ENCODE assay signal across 25 cellular contexts in the genomic region with DNA sequence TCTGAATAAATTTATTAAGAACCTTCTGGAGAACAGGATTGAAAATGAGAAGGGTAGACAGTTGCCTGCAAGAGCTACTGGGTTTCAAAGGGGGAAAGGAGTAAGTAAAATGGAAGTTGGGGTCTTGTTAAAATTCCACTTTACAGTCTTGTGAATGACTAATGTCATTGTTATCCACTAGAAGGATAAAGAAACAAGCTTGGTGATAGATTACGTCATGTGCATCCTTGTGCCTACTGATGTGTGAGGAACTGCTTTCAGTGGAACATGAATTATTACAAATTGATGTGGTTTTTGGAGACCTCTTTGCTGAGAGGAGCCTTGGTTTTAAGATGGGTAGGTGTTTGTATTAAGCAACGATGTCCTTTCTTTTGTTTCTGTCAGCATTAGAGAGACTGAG.
DNase-seq lines count a peak whose midpoint lies in the region; ATAC-seq and TF ChIP-seq lines count a peak whose summit lies in the region.
"Had no signal": no experiment of that assay in that cellular context is flagged by ENCODE, and none has a peak within 500 bp of the region (broad histone marks: within the 10 kb centered on the region; RNA-seq: fewer than 3 reads in every experiment).

No MANE protein-coding gene starts in this region.

- no peak overlapping the region for H2BK120ac ChIP-seq in mesenchymal stem cell (ENCODE audit: low read depth, low read length)

- no peaks in the 10 kb centered on the region for H3K27me3 ChIP-seq in mesenchymal stem cell (ENCODE audit: control insufficient read depth in 1 of 2, insufficient read depth in 1 of 2, low read length in 2 of 2)
- H3K27me3 ChIP-seq: body of pancreas, foreskin keratinocyte, transverse colon had no signal

- no peak overlapping the region for H2BK12ac ChIP-seq in mesenchymal stem cell (ENCODE audit: low read length in 2 of 2)

- H3K9ac ChIP-seq in mesenchymal stem cell (ENCODE audit: low read length): no peak overlapping the region

- H3K18ac ChIP-seq in mesenchymal stem cell (ENCODE audit: low read depth in 1 of 2, low read length in 2 of 2): no peak overlapping the region

- no peaks in the 10 kb centered on the region for H3K9me3 ChIP-seq in mesenchymal stem cell (ENCODE audit: control insufficient read depth, low read length)
- H3K9me3 ChIP-seq: body of pancreas, transverse colon had no signal

- H3K27ac Mint-ChIP-seq in WTC11 (no peak overlapping the region), mesothelial cell of epicardium (no peak overlapping the region)
- H3K27ac Mint-ChIP-seq: activated naive CD4-positive, alpha-beta T cell treated with anti-CD3 and anti-CD28 coated beads for 36 hours; CD8-positive, alpha-beta T cell; stimulated activated naive CD8-positive, alpha-beta T cell treated with anti-CD3 and anti-CD28 coated beads, Interleukin-15, Interleukin-2, amounts not matched to agents 100 ng/mL and 50 ng/mL, for 24 hours; T-cell had no signal

- no peak overlapping the region for H4K8ac ChIP-seq in mesenchymal stem cell (ENCODE audit: low read length)

- H3K4me1 Mint-ChIP-seq in WTC11 (no peaks in the 10 kb centered on the region), mesothelial cell of epicardium (peaks cover 29% of the 10 kb centered on the region)
- H3K4me1 Mint-ChIP-seq: T-cell had no signal

- WGBS in mesenchymal stem cell: 49% methylated on average over 2 of the region's 2 CpGs

- no peak overlapping the region for H2AFZ ChIP-seq in mesenchymal stem cell (ENCODE audit: low read depth, low read length)

- ATAC-seq in WTC11 (no peak), SK-N-SH treated with all-trans-retinoic acid at 6 μM for 48 hours (no peak)
- ATAC-seq: body of pancreas; CD8-positive, alpha-beta T cell; foreskin keratinocyte; HCT116; sciatic nerve; T-cell had no signal

- H3K4me1 ChIP-seq in mesenchymal stem cell (ENCODE audit: control insufficient read depth, insufficient read depth, low read depth, low read length): peaks cover 5% of the 10 kb centered on the region
- H3K4me1 ChIP-seq: body of pancreas, foreskin keratinocyte, transverse colon had no signal

- no peaks in the 10 kb centered on the region for H3K36me3 ChIP-seq in mesenchymal stem cell (ENCODE audit: control insufficient read depth in 1 of 2, insufficient read depth in 2 of 2, low read depth in 1 of 2, low read length in 2 of 2)
- H3K36me3 ChIP-seq: transverse colon had no signal

- no peaks in the 10 kb centered on the region for H3K79me1 ChIP-seq in mesenchymal stem cell (replicated peaks; ENCODE audit: low read length, poor library complexity, severe bottlenecking)

- H3K14ac ChIP-seq in mesenchymal stem cell (ENCODE audit: low read length in 2 of 2): no peak overlapping the region

- H3K4me3 Mint-ChIP-seq in WTC11: no peak overlapping the region
- no peak overlapping the region for H3K4me3 Mint-ChIP-seq in mesothelial cell of epicardium
- H3K4me3 Mint-ChIP-seq: activated naive CD4-positive, alpha-beta T cell treated with anti-CD3 and anti-CD28 coated beads for 36 hours; CD8-positive, alpha-beta T cell; stimulated activated naive CD8-positive, alpha-beta T cell treated with anti-CD3 and anti-CD28 coated beads, Interleukin-15, Interleukin-2, amounts not matched to agents 100 ng/mL and 50 ng/mL, for 24 hours; T-cell had no signal

- in situ Hi-C loops in Caki2 (cut with HindIII; ENCODE audit: low pct_unique_long_range_greater_than_20kb, low sequenced_read_pairs): no loop called here
- in situ Hi-C loops in astrocyte of the cerebellum (cut with HindIII; ENCODE audit: low sequenced_read_pairs): no loop called here

- H3K4me3 ChIP-seq in astrocyte of the cerebellum (ENCODE audit: low read depth, low read length): no peak overlapping the region
- no peak overlapping the region for H3K4me3 ChIP-seq in mesenchymal stem cell (ENCODE audit: insufficient read depth in 1 of 2, low read depth in 1 of 2, low read length in 2 of 2)
- H3K4me3 ChIP-seq: body of pancreas, transverse colon had no signal

- H2BK15ac ChIP-seq in mesenchymal stem cell (ENCODE audit: low read depth, poor library complexity, severe bottlenecking): no peak overlapping the region

- DNase-seq in Caki2 (ENCODE audit: low read depth) (peak; percentile 66), LHCN-M2 (ENCODE audit: low read depth) (peak; percentile 12), astrocyte of the cerebellum (ENCODE audit: low read depth) (peak; percentile 33), mesenchymal stem cell (no peak), D341Med (ENCODE audit: low spot score) (no peak), WTC11 (ENCODE audit: low spot score) (no peak), mesothelial cell of epicardium (ENCODE audit: low spot score in 2 of 2, unreplicated experiment in 2 of 2) (no peak)
- DNase-seq: activated CD4-positive, alpha-beta T cell treated with anti-CD3 and anti-CD28 coated beads, Interleukin-2, amount 50 U/mL, for 4 hours; activated naive CD4-positive, alpha-beta T cell treated with anti-CD3 and anti-CD28 coated beads for 36 hours; body of pancreas; CD8-positive, alpha-beta T cell; cortex of kidney; DMS79 treated with DMSO at 0.1 percent for 48 hours; Karpas-422; NCI-H1436 treated with DMSO at 0.1 percent for 48 hours; NCI-H446; NK-92 treated with Interleukin-12 subunit alpha and Interleukin-12 subunit beta, amount 100 ng/mL, for 24 hours; nucleus accumbens; T-cell; transverse colon had no signal

- H3K27ac ChIP-seq in mesenchymal stem cell (ENCODE audit: low read length, poor library complexity, severe bottlenecking): peak overlapping the region; percentile 62
- H3K27ac ChIP-seq: body of pancreas, foreskin keratinocyte, transverse colon had no signal

- POLR2A ChIA-PET in WTC11 (lab: Charles Lee): no interaction called here

- no peak overlapping the region for H3K4ac ChIP-seq in mesenchymal stem cell (ENCODE audit: low read depth in 1 of 2, low read length in 2 of 2)

- CTCF ChIA-PET in WTC11 (lab: Charles Lee): no interaction called here

- no peaks in the 10 kb centered on the region for H3K9me3 Mint-ChIP-seq in WTC11
- H3K9me3 Mint-ChIP-seq in mesothelial cell of epicardium: no peaks in the 10 kb centered on the region
- H3K9me3 Mint-ChIP-seq: stimulated activated naive CD8-positive, alpha-beta T cell treated with anti-CD3 and anti-CD28 coated beads, Interleukin-15, Interleukin-2, amounts not matched to agents 100 ng/mL and 50 ng/mL, for 24 hours had no signal

- no peak overlapping the region for H2AK5ac ChIP-seq in mesenchymal stem cell (ENCODE audit: low read length, severe bottlenecking)

- no peak for TF ChIP-seq CTCF in astrocyte of the cerebellum (IDR thresholded peaks at IDR 0.05; ENCODE audit: low read depth, low read length, missing control alignments)
- no peak for TF ChIP-seq CTCF in WTC11 (IDR thresholded peaks at IDR 0.05)
- TF ChIP-seq CTCF in mesothelial cell of epicardium (IDR thresholded peaks at IDR 0.05; ENCODE audit: unreplicated experiment): no peak

- no peak overlapping the region for H4K91ac ChIP-seq in mesenchymal stem cell (ENCODE audit: low read length)

- no peak overlapping the region for H3K23ac ChIP-seq in mesenchymal stem cell (ENCODE audit: low read length in 2 of 2)

- no peak overlapping the region for H2BK5ac ChIP-seq in mesenchymal stem cell (ENCODE audit: low read depth, low read length, poor library complexity, severe bottlenecking)

- no peaks in the 10 kb centered on the region for H3K36me3 Mint-ChIP-seq in WTC11
- no peaks in the 10 kb centered on the region for H3K36me3 Mint-ChIP-seq in mesothelial cell of epicardium
- H3K36me3 Mint-ChIP-seq: CD8-positive, alpha-beta T cell; T-cell had no signal

- no peak overlapping the region for H3K4me2 ChIP-seq in mesenchymal stem cell (ENCODE audit: low read length, poor library complexity, severe bottlenecking)

- H3K27me3 Mint-ChIP-seq in WTC11 (ENCODE audit: low read depth) (no peaks in the 10 kb centered on the region), mesothelial cell of epicardium (ENCODE audit: low read depth) (no peaks in the 10 kb centered on the region)
- H3K27me3 Mint-ChIP-seq: stimulated activated naive CD8-positive, alpha-beta T cell treated with anti-CD3 and anti-CD28 coated beads, Interleukin-15, Interleukin-2, amounts not matched to agents 100 ng/mL and 50 ng/mL, for 24 hours; T-cell had no signal

TF ChIP-seq in WTC11, 78 proteins besides CTCF, POLR2A, EP300 and RAD21:
- no peak for TF ChIP-seq RELA (CRISPR knock-in tag; IDR thresholded peaks at IDR 0.05; ENCODE audit: borderline replicate concordance)
- TF ChIP-seq ZNF671 (CRISPR knock-in tag; IDR thresholded peaks at IDR 0.05): no peak
- TF ChIP-seq, protein P1, sequence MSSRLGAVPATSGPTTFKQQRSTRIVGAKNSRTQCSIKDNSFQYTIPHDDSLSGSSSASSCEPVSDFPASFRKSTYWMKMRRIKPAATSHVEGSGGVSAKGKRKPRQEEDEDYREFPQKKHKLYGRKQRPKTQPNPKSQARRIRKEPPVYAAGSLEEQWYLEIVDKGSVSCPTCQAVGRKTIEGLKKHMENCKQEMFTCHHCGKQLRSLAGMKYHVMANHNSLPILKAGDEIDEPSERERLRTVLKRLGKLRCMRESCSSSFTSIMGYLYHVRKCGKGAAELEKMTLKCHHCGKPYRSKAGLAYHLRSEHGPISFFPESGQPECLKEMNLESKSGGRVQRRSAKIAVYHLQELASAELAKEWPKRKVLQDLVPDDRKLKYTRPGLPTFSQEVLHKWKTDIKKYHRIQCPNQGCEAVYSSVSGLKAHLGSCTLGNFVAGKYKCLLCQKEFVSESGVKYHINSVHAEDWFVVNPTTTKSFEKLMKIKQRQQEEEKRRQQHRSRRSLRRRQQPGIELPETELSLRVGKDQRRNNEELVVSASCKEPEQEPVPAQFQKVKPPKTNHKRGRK (CRISPR knock-in tag; IDR thresholded peaks at IDR 0.05; ENCODE audit: borderline replicate concordance): no peak
- TF ChIP-seq ZNF263 (CRISPR knock-in tag; IDR thresholded peaks at IDR 0.05; ENCODE audit: low read depth): no peak

TF ChIP-seq in SK-N-SH treated with all-trans-retinoic acid at 6 μM for 48 hours, 23 proteins besides CTCF, POLR2A, EP300 and RAD21:
- TF ChIP-seq ISL1 (CRISPR knock-in tag; IDR thresholded peaks at IDR 0.05) (no peak), OSR1 (CRISPR knock-in tag; IDR thresholded peaks at IDR 0.05) (no peak)

Comparison
In these comparisons a context has a peak if more than half of its experiments do, and no peak if none do; other contexts are left out.
1. DNase-seq: peak in Caki2 (single experiment), LHCN-M2 (single experiment) and astrocyte of the cerebellum (single experiment); none in mesenchymal stem cell (single experiment), D341Med (single experiment), WTC11 (single experiment) and mesothelial cell of epicardium (0 of 2).